Comparison of ENCODE assay signal across 8 cellular contexts in genomic region chr20:50189681-50190250, GRCh38. TPM values are rescaled to one million over a fixed set of nuclear protein-coding genes. Genes with fewer than 3 reads are reported as not detected.
DNase-seq lines count a peak whose midpoint lies in the region; ATAC-seq and TF ChIP-seq lines count a peak whose summit lies in the region.

No MANE protein-coding gene starts in this region.

- no peaks in the 10 kb centered on the region for H3K9me3 Mint-ChIP-seq in neural crest cell

- no peaks in the 10 kb centered on the region for H3K36me3 Mint-ChIP-seq in neural crest cell (ENCODE audit: low read depth)

- H3K4me1 Mint-ChIP-seq in neural crest cell: peaks cover 18% of the 10 kb centered on the region

- H3K4me1 ChIP-seq in effector memory CD4-positive, alpha-beta T cell (ENCODE audit: control insufficient read depth, insufficient read depth, low read length, poor library complexity, severe bottlenecking): peaks cover 18% of the 10 kb centered on the region

- H3K27ac Mint-ChIP-seq in neural crest cell (ENCODE audit: unreplicated experiment): no peak overlapping the region

- H3K9me3 ChIP-seq in effector memory CD4-positive, alpha-beta T cell (ENCODE audit: control insufficient read depth, low read length): no peaks in the 10 kb centered on the region

- H3K27ac ChIP-seq in effector memory CD4-positive, alpha-beta T cell (ENCODE audit: insufficient read depth, low read length, poor library complexity, severe bottlenecking): peak overlapping the region; percentile 39

- peak overlapping the region; percentile 49 for H3K4me3 Mint-ChIP-seq in neural crest cell

- no peaks in the 10 kb centered on the region for H3K36me3 ChIP-seq in effector memory CD4-positive, alpha-beta T cell (ENCODE audit: control insufficient read depth, insufficient read depth, low read length)

- DNase-seq in HT-29 (ENCODE audit: low spot score): peak; percentile 72
- DNase-seq in T-helper 22 cell (ENCODE audit: low read depth): peak; percentile 12
- peak in 2 of 3 donors; percentile 9 to 22 for DNase-seq in effector memory CD4-positive, alpha-beta T cell
- no peak for DNase-seq in neural crest cell (ENCODE audit: low read depth, low spot score)
- DNase-seq in KG1 (lab: John Stamatoyannopoulos, UW): no peak

- TF ChIP-seq CTCF in neural crest cell (conservative IDR thresholded peaks at IDR 0.05): no peak

- peaks cover 31% of the 10 kb centered on the region for H3K27me3 Mint-ChIP-seq in neural crest cell (ENCODE audit: low read depth)

- H3K4me3 ChIP-seq in effector memory CD4-positive, alpha-beta T cell (ENCODE audit: insufficient read depth, low read depth, low read length, poor library complexity, severe bottlenecking): peak overlapping the region; percentile 76

- H3K27me3 ChIP-seq in effector memory CD4-positive, alpha-beta T cell (replicated peaks; ENCODE audit: control insufficient read depth, insufficient read depth, low read length, poor library complexity, severe bottlenecking): no peaks in the 10 kb centered on the region

- ATAC-seq in GM18519 (IDR thresholded peaks at IDR 0.05; ENCODE audit: low FRiP score, unreplicated experiment) (no peak), HG02870 (IDR thresholded peaks at IDR 0.05; ENCODE audit: unreplicated experiment) (no peak), HG03097 (IDR thresholded peaks at IDR 0.05; ENCODE audit: low FRiP score, unreplicated experiment) (no peak)

RNA-seq across cellular contexts. Expression of gene CEBPB, which starts 0.9 kb away (rescaled TPM):
- 177 and 178 TPM in 2 replicates for total RNA-seq in HT-29 (2014; rRNA removed; shearing (Covaris generic))
- 7.6 and 7.8 TPM in 2 replicates for total RNA-seq in neural crest cell

RNA-seq across cellular contexts. Expression of gene PEDS1, which starts 36.2 kb away (rescaled TPM):
- 98.1 and 98.6 TPM in 2 replicates for total RNA-seq in HT-29 (2014; rRNA removed; shearing (Covaris generic))
- 26.1 and 29.1 TPM in 2 replicates for total RNA-seq in neural crest cell

Comparison
In these comparisons a context has a peak if more than half of its experiments do, and no peak if none do; other contexts are left out.
1. DNase-seq: peak in HT-29 (single experiment), T-helper 22 cell (single experiment) and effector memory CD4-positive, alpha-beta T cell (2 of 3); none in neural crest cell (single experiment) and KG1 (single experiment).
2. RNA of gene CEBPB, which starts 0.9 kb away (total RNA-seq): 177 to 178 TPM in HT-29; 7.6 to 7.8 TPM in neural crest cell; every median in the first group is over 10 times any median in the second.